20 cellular contexts compared by ENCODE assay signal in the genomic region with DNA sequence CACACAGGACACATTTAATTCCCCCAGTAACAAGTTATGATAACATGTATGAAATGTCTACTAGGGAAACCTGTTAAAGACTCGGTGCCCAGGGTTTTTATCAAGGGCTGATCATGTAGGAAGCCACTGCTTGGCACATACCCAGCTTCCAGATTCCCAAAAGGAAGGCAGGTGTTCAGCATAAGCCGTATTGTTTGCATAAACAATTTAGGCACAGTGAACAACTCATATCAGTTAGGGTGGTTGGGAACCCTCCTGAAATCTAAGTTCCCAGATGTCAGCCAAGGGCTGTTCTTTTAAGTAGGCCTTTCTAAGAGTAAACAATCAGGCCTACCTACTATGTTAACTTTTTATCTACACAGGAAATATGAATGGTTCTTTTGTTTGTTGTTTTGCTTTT.
DNase-seq lines count a peak whose midpoint lies in the region; ATAC-seq and TF ChIP-seq lines count a peak whose summit lies in the region.
"Had no signal": no experiment of that assay in that cellular context is flagged by ENCODE, and none has a peak within 500 bp of the region (broad histone marks: within the 10 kb centered on the region; RNA-seq: fewer than 3 reads in every experiment).

No MANE protein-coding gene starts in this region.

- 22 to 46% (median 34%) methylated on average over 2 of the region's 2 CpGs for WGBS in stomach, 5 donors
- WGBS in gastroesophageal sphincter (ENCODE audit: low coverage in 1 of 2), 2 donors = 37 to 53% methylated on average over 2 of the region's 2 CpGs

- no peak overlapping the region for H3K4me3 Mint-ChIP-seq in central memory CD8-positive, alpha-beta T cell
- H3K4me3 Mint-ChIP-seq: natural killer cell treated with Interleukin-12 subunit alpha and Interleukin-12 subunit beta and Interleukin-15 and Interleukin-18, amount 100 ng/mL, for 72 hours; stimulated activated memory B cell treated with anti-CD40 and anti-IgM and Interleukin-4, amounts not matched to agents 10 μg/mL and 1 μg/mL and 100 μg/mL, for 72 hours had no signal

- H3K27me3 ChIP-seq in left ventricle myocardium inferior (ENCODE audit: low read depth) (no peaks in the 10 kb centered on the region), right atrium auricular region (no peaks in the 10 kb centered on the region), stomach (no peaks in the 10 kb centered on the region), gastroesophageal sphincter (no peaks in the 10 kb centered on the region)
- H3K27me3 ChIP-seq: esophagus squamous epithelium, pancreas, thyroid gland had no signal

- DNase-seq in left ventricle myocardium inferior = no peak
- DNase-seq in right atrium auricular region (ENCODE audit: low spot score) = no peak
- DNase-seq in NCI-H2107 treated with DMSO at 0.1 percent for 48 hours (lab: John Stamatoyannopoulos, UW; ENCODE audit: unreplicated experiment) = peak; percentile 55
- no peak for DNase-seq in central memory CD8-positive, alpha-beta T cell (ENCODE audit: low spot score in 2 of 2)
- no peak for DNase-seq in stomach
- no peak for DNase-seq in RWPE1 (ENCODE audit: low spot score)
- DNase-seq: activated CD4-positive, alpha-beta T cell treated with anti-CD3 and anti-CD28 coated beads, Interleukin-2, amount 50 U/mL, for 48 hours; activated T-cell treated with anti-CD3 and anti-CD28 coated beads, Interleukin-2, amount 50 U/mL, for 1 hour; effector memory CD4-positive, alpha-beta T cell; esophagus squamous epithelium; mesenchymal stem cell; NCI-H187 treated with DMSO at 0.1 percent for 48 hours; pancreas; SHP77; thyroid gland had no signal

- TF ChIP-seq EP300 in stomach (IDR thresholded peaks at IDR 0.05) (no peak), gastroesophageal sphincter (IDR thresholded peaks at IDR 0.05) (no peak)

- TF ChIP-seq POLR2A in stomach (IDR thresholded peaks at IDR 0.05) (no peak), gastroesophageal sphincter (IDR thresholded peaks at IDR 0.05) (no peak)

- H3K36me3 ChIP-seq in left ventricle myocardium inferior (peaks cover 91% of the 10 kb centered on the region), right atrium auricular region (peaks cover 94% of the 10 kb centered on the region), stomach (peaks cover 89 to 100% (median 97%) of the 10 kb centered on the region in 4 donors), gastroesophageal sphincter (peaks cover 7 to 100% of the 10 kb centered on the region in 2 donors)

- no peaks in the 10 kb centered on the region for H3K9me3 ChIP-seq in left ventricle myocardium inferior (replicated peaks)
- H3K9me3 ChIP-seq in right atrium auricular region = no peaks in the 10 kb centered on the region
- H3K9me3 ChIP-seq in stomach = no peaks in the 10 kb centered on the region
- no peaks in the 10 kb centered on the region for H3K9me3 ChIP-seq in gastroesophageal sphincter
- H3K9me3 ChIP-seq: esophagus squamous epithelium, pancreas, thyroid gland had no signal

- CTCF ChIA-PET in RWPE1 (lab: Yijun Ruan, JAX) = no interaction called here

- peaks cover 71% of the 10 kb centered on the region for H3K36me3 Mint-ChIP-seq in central memory CD8-positive, alpha-beta T cell (ENCODE audit: insufficient read depth)

- H3K9me3 Mint-ChIP-seq in central memory CD8-positive, alpha-beta T cell = no peaks in the 10 kb centered on the region
- H3K9me3 Mint-ChIP-seq: activated naive CD4-positive, alpha-beta T cell treated with anti-CD3 and anti-CD28 coated beads, Interleukin-2, amount 50 U/mL, for 72 hours; natural killer cell treated with Interleukin-12 subunit alpha and Interleukin-12 subunit beta and Interleukin-15 and Interleukin-18, amount 100 ng/mL, for 72 hours; stimulated activated memory B cell treated with anti-CD40 and anti-IgM and Interleukin-4, amounts not matched to agents 10 μg/mL and 1 μg/mL and 100 μg/mL, for 72 hours had no signal

- H3K4me1 ChIP-seq in left ventricle myocardium inferior (peaks cover 33% of the 10 kb centered on the region), right atrium auricular region (peaks cover 0 to 31% of the 10 kb centered on the region in 2 donors), stomach (peaks cover 0 to 16% (median 10%) of the 10 kb centered on the region in 4 donors), gastroesophageal sphincter (no peaks in the 10 kb centered on the region)
- H3K4me1 ChIP-seq: esophagus squamous epithelium, thyroid gland had no signal

- H3K4me3 ChIP-seq in left ventricle myocardium inferior = no peak overlapping the region
- H3K4me3 ChIP-seq in right atrium auricular region = no peak overlapping the region
- no peak overlapping the region for H3K4me3 ChIP-seq in stomach
- no peak overlapping the region for H3K4me3 ChIP-seq in gastroesophageal sphincter
- H3K4me3 ChIP-seq: esophagus squamous epithelium, K562, pancreas, thyroid gland had no signal

- POLR2A ChIA-PET in RWPE1 (lab: Yijun Ruan, JAX; ENCODE audit: low non-redundant PET) = no interaction called here

- no peak for ATAC-seq in central memory CD8-positive, alpha-beta T cell (replicated peaks; ENCODE audit: extremely low read depth, poor library complexity, severe bottlenecking)
- no peak for ATAC-seq in gastroesophageal sphincter
- ATAC-seq: activated naive CD4-positive, alpha-beta T cell treated with anti-CD3 and anti-CD28 coated beads, Interleukin-2, amount 50 U/mL, for 72 hours; K562; natural killer cell treated with Interleukin-12 subunit alpha and Interleukin-12 subunit beta and Interleukin-15 and Interleukin-18, amount 100 ng/mL, for 72 hours; stimulated activated memory B cell treated with anti-CD40 and anti-IgM and Interleukin-4, amounts not matched to agents 10 μg/mL and 1 μg/mL and 100 μg/mL, for 72 hours had no signal

- peak overlapping the region; percentile 1 for H3K27ac Mint-ChIP-seq in central memory CD8-positive, alpha-beta T cell (ENCODE audit: low read depth)
- H3K27ac Mint-ChIP-seq: stimulated activated memory B cell treated with anti-CD40 and anti-IgM and Interleukin-4, amounts not matched to agents 10 μg/mL and 1 μg/mL and 100 μg/mL, for 72 hours had no signal

- peaks cover 6% of the 10 kb centered on the region for H3K4me1 Mint-ChIP-seq in central memory CD8-positive, alpha-beta T cell
- H3K4me1 Mint-ChIP-seq: stimulated activated memory B cell treated with anti-CD40 and anti-IgM and Interleukin-4, amounts not matched to agents 10 μg/mL and 1 μg/mL and 100 μg/mL, for 72 hours had no signal

- intact Hi-C loops in left ventricle myocardium inferior (cut with micrococcal nuclease) = no loop called here
- intact Hi-C loops in stomach (cut with DNase I; ENCODE audit: low total_unique reads) = no loop called here

- TF ChIP-seq CTCF in left ventricle myocardium inferior (IDR thresholded peaks at IDR 0.05; ENCODE audit: borderline replicate concordance) (no peak), right atrium auricular region (IDR thresholded peaks at IDR 0.05) (no peak), stomach (IDR thresholded peaks at IDR 0.05) (no peak), RWPE1 (conservative IDR thresholded peaks at IDR 0.05; ENCODE audit: low read depth) (no peak), gastroesophageal sphincter (IDR thresholded peaks at IDR 0.05) (no peak)

- no peaks in the 10 kb centered on the region for H3K27me3 Mint-ChIP-seq in central memory CD8-positive, alpha-beta T cell
- H3K27me3 Mint-ChIP-seq: natural killer cell treated with Interleukin-12 subunit alpha and Interleukin-12 subunit beta and Interleukin-15 and Interleukin-18, amount 100 ng/mL, for 72 hours; stimulated activated memory B cell treated with anti-CD40 and anti-IgM and Interleukin-4, amounts not matched to agents 10 μg/mL and 1 μg/mL and 100 μg/mL, for 72 hours had no signal

- H3K27ac ChIP-seq in left ventricle myocardium inferior (replicated peaks) (peak overlapping the region; percentile 70), right atrium auricular region (no peak overlapping the region), stomach (peak overlapping the region in 3 of 5 donors; percentile 21 to 42 (median 29)), RWPE1 (no peak overlapping the region), gastroesophageal sphincter (no peak overlapping the region)
- H3K27ac ChIP-seq: pancreas had no signal

Comparison
In these comparisons a context has a peak if more than half of its experiments do, and no peak if none do; other contexts are left out.
1. H3K27ac ChIP-seq: peak in left ventricle myocardium inferior (single experiment) and stomach (3 of 5); none in right atrium auricular region (0 of 2), RWPE1 (single experiment) and gastroesophageal sphincter (0 of 4).